ENCODE assay signal across 17 cellular contexts in the genomic region with DNA sequence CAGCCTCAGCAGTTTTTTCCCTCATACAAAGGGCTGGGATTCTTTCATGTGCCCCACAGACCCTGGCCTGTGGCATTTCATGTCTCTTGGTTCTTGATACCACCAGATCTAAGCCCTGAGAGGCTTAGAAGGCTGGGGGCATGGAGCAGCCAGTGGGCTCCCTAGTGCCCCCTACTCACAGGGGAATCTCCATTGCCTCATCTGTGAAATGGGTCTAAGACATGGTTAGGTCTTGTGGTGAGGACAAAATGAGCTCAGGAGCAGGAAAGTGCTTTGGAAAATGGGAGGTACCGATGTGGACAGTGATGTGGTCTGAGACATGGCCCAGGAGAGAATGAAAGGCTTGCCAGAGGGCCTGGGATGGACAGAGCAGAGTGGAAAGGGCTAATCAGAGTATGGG.
A peak's percentile ranks its signal among the peaks of the same experiment; 100 is the strongest.
DNase-seq lines count a peak whose midpoint lies in the region; ATAC-seq and TF ChIP-seq lines count a peak whose summit lies in the region.
"Had no signal": no experiment of that assay in that cellular context is flagged by ENCODE, and none has a peak within 500 bp of the region (broad histone marks: within the 10 kb centered on the region; RNA-seq: fewer than 3 reads in every experiment).

No MANE protein-coding gene starts in this region.

- H3K36me3 ChIP-seq in endodermal cell (ENCODE audit: control insufficient read depth, insufficient read depth, low read length), result no peaks in the 10 kb centered on the region
- no peaks in the 10 kb centered on the region for H3K36me3 ChIP-seq in aorta (ENCODE audit: control insufficient read depth in 1 of 2, insufficient read depth in 2 of 2, low read length in 1 of 2)
- H3K36me3 ChIP-seq: BLaER1 had no signal

- no peaks in the 10 kb centered on the region for H3K9me3 ChIP-seq in endodermal cell (ENCODE audit: control insufficient read depth, low read length)
- no peaks in the 10 kb centered on the region for H3K9me3 ChIP-seq in aorta (ENCODE audit: control insufficient read depth, low read length)
- H3K9me3 ChIP-seq: BLaER1 had no signal

- H3K4me1 Mint-ChIP-seq in activated CD8-positive, alpha-beta memory T cell treated with anti-CD3 and anti-CD28 coated beads, Interleukin-2, amount 10 ng/mL, durations not matched to agents 7 days and 5 days, result no peaks in the 10 kb centered on the region
- H3K4me1 Mint-ChIP-seq in endodermal cell, result no peaks in the 10 kb centered on the region
- H3K4me1 Mint-ChIP-seq in progenitor cell of endocrine pancreas (ENCODE audit: low read depth), result no peaks in the 10 kb centered on the region
- no peaks in the 10 kb centered on the region for H3K4me1 Mint-ChIP-seq in activated naive CD4-positive, alpha-beta T cell treated with anti-CD3 and anti-CD28 coated beads for 36 hours (ENCODE audit: low read depth)
- H3K4me1 Mint-ChIP-seq: CD14-positive monocyte had no signal

- H3K27ac ChIP-seq in endodermal cell (ENCODE audit: low read depth, low read length), result no peak overlapping the region
- H3K27ac ChIP-seq in aorta (ENCODE audit: low read depth in 1 of 2, low read length in 2 of 2), result no peak overlapping the region
- H3K27ac ChIP-seq: 22Rv1, BLaER1 had no signal

- TF ChIP-seq CTCF in endodermal cell (conservative IDR thresholded peaks at IDR 0.05) (no peak), progenitor cell of endocrine pancreas (IDR thresholded peaks at IDR 0.05; ENCODE audit: unreplicated experiment) (no peak)

- no peak overlapping the region for H3K9ac ChIP-seq in endodermal cell (ENCODE audit: extremely low read depth, low read length, poor library complexity, severe bottlenecking)
- H3K9ac ChIP-seq: BLaER1 had no signal

- peaks cover 5% of the 10 kb centered on the region for H3K27me3 Mint-ChIP-seq in activated CD8-positive, alpha-beta memory T cell treated with anti-CD3 and anti-CD28 coated beads, Interleukin-2, amount 10 ng/mL, durations not matched to agents 7 days and 5 days
- H3K27me3 Mint-ChIP-seq in endodermal cell (ENCODE audit: insufficient read depth), result no peaks in the 10 kb centered on the region
- peaks cover 5% of the 10 kb centered on the region for H3K27me3 Mint-ChIP-seq in progenitor cell of endocrine pancreas
- H3K27me3 Mint-ChIP-seq in activated naive CD4-positive, alpha-beta T cell treated with anti-CD3 and anti-CD28 coated beads for 36 hours (ENCODE audit: low read depth), result no peaks in the 10 kb centered on the region

- H3K27ac Mint-ChIP-seq in activated CD8-positive, alpha-beta memory T cell treated with anti-CD3 and anti-CD28 coated beads, Interleukin-2, amount 10 ng/mL, durations not matched to agents 7 days and 5 days, result no peak overlapping the region
- H3K27ac Mint-ChIP-seq in endodermal cell (peak overlapping the region; percentile 60), progenitor cell of endocrine pancreas (peak overlapping the region; percentile 58)
- no peak overlapping the region for H3K27ac Mint-ChIP-seq in activated naive CD4-positive, alpha-beta T cell treated with anti-CD3 and anti-CD28 coated beads for 36 hours
- H3K27ac Mint-ChIP-seq: CD8-positive, alpha-beta T cell had no signal

- intact Hi-C loops in activated naive CD4-positive, alpha-beta T cell treated with anti-CD3 and anti-CD28 coated beads for 36 hours (cut with micrococcal nuclease), result no loop called here
- intact Hi-C loops in aorta (cut with DNase I), result no loop called here

- no peaks in the 10 kb centered on the region for H3K36me3 Mint-ChIP-seq in activated CD8-positive, alpha-beta memory T cell treated with anti-CD3 and anti-CD28 coated beads, Interleukin-2, amount 10 ng/mL, durations not matched to agents 7 days and 5 days
- H3K36me3 Mint-ChIP-seq in endodermal cell (ENCODE audit: low read depth) (no peaks in the 10 kb centered on the region), progenitor cell of endocrine pancreas (ENCODE audit: insufficient read depth) (no peaks in the 10 kb centered on the region)
- H3K36me3 Mint-ChIP-seq in activated naive CD4-positive, alpha-beta T cell treated with anti-CD3 and anti-CD28 coated beads for 36 hours (ENCODE audit: low read depth), result no peaks in the 10 kb centered on the region
- H3K36me3 Mint-ChIP-seq: CD14-positive monocyte; CD8-positive, alpha-beta T cell had no signal

- CTCF ChIA-PET in activated CD8-positive, alpha-beta memory T cell treated with anti-CD3 and anti-CD28 coated beads, Interleukin-2, amount 10 ng/mL, durations not matched to agents 7 days and 5 days (lab: Charles Lee), result no interaction called here
- CTCF ChIA-PET in activated naive CD4-positive, alpha-beta T cell treated with anti-CD3 and anti-CD28 coated beads for 36 hours (lab: Charles Lee), result no interaction called here

- peak; percentile 17 for DNase-seq in activated CD8-positive, alpha-beta memory T cell treated with anti-CD3 and anti-CD28 coated beads, Interleukin-2, amount 50 U/mL, for 48 hours
- DNase-seq in activated CD8-positive, alpha-beta memory T cell treated with anti-CD3 and anti-CD28 coated beads, Interleukin-2, amount 10 ng/mL, durations not matched to agents 7 days and 5 days, result no peak
- DNase-seq in endodermal cell (no peak), progenitor cell of endocrine pancreas (ENCODE audit: low spot score, unreplicated experiment) (no peak), aorta (no peak)
- DNase-seq in activated naive CD4-positive, alpha-beta T cell treated with anti-CD3 and anti-CD28 coated beads for 36 hours, result no peak
- DNase-seq: Calu3; CD8-positive, alpha-beta T cell; DMS53; DND-41; EL; H9 had no signal

- H3K4me1 ChIP-seq in endodermal cell (ENCODE audit: control insufficient read depth, insufficient read depth, low read length) (no peaks in the 10 kb centered on the region), aorta (ENCODE audit: control insufficient read depth in 1 of 2, insufficient read depth in 2 of 2, low read length in 2 of 2) (no peaks in the 10 kb centered on the region)
- H3K4me1 ChIP-seq: BLaER1 had no signal

- 78 to 91% methylated on average over 1 of the region's 1 CpG for WGBS in endodermal cell (ENCODE audit: insufficient coverage in 1 of 2, insufficient read length in 1 of 2), 2 experiments
- 86 to 97% methylated on average over 1 of the region's 1 CpG for WGBS in aorta, 2 donors

- H3K4me3 ChIP-seq in endodermal cell (ENCODE audit: low read length) (no peak overlapping the region), aorta (ENCODE audit: low read length in 2 of 2) (no peak overlapping the region)
- H3K4me3 ChIP-seq: BLaER1, GM12878 had no signal

- H3K4me3 Mint-ChIP-seq in activated CD8-positive, alpha-beta memory T cell treated with anti-CD3 and anti-CD28 coated beads, Interleukin-2, amount 10 ng/mL, durations not matched to agents 7 days and 5 days, result no peak overlapping the region
- H3K4me3 Mint-ChIP-seq in endodermal cell, result no peak overlapping the region
- no peak overlapping the region for H3K4me3 Mint-ChIP-seq in progenitor cell of endocrine pancreas (ENCODE audit: low read depth)
- no peak overlapping the region for H3K4me3 Mint-ChIP-seq in activated naive CD4-positive, alpha-beta T cell treated with anti-CD3 and anti-CD28 coated beads for 36 hours
- H3K4me3 Mint-ChIP-seq: CD14-positive monocyte; CD8-positive, alpha-beta T cell; H9 had no signal

- no peaks in the 10 kb centered on the region for H3K9me3 Mint-ChIP-seq in activated CD8-positive, alpha-beta memory T cell treated with anti-CD3 and anti-CD28 coated beads, Interleukin-2, amount 10 ng/mL, durations not matched to agents 7 days and 5 days (ENCODE audit: low read depth)
- H3K9me3 Mint-ChIP-seq in endodermal cell, result no peaks in the 10 kb centered on the region
- no peaks in the 10 kb centered on the region for H3K9me3 Mint-ChIP-seq in progenitor cell of endocrine pancreas (ENCODE audit: low read depth)
- no peaks in the 10 kb centered on the region for H3K9me3 Mint-ChIP-seq in activated naive CD4-positive, alpha-beta T cell treated with anti-CD3 and anti-CD28 coated beads for 36 hours
- H3K9me3 Mint-ChIP-seq: CD8-positive, alpha-beta T cell; H9 had no signal

- no peak for ATAC-seq in activated CD8-positive, alpha-beta memory T cell treated with anti-CD3 and anti-CD28 coated beads, Interleukin-2, amount 10 ng/mL, durations not matched to agents 7 days and 5 days
- no peak for ATAC-seq in GM18517 (IDR thresholded peaks at IDR 0.05; ENCODE audit: unreplicated experiment)
- no peak for ATAC-seq in aorta (ENCODE audit: low FRiP score)
- ATAC-seq: CD8-positive, alpha-beta T cell; GM12878 had no signal

- H3K27me3 ChIP-seq in endodermal cell (ENCODE audit: control insufficient read depth, insufficient read depth, low read length, poor library complexity, severe bottlenecking) (no peaks in the 10 kb centered on the region), aorta (ENCODE audit: control insufficient read depth in 1 of 2, insufficient read depth in 2 of 2, low read length in 1 of 2) (no peaks in the 10 kb centered on the region)
- H3K27me3 ChIP-seq: BLaER1 had no signal

Comparison
In these comparisons a context has a peak if more than half of its experiments do, and no peak if none do; other contexts are left out.
1. H3K27ac Mint-ChIP-seq: peak in endodermal cell (single experiment) and progenitor cell of endocrine pancreas (single experiment); none in activated CD8-positive, alpha-beta memory T cell treated with anti-CD3 and anti-CD28 coated beads, Interleukin-2, amount 10 ng/mL, durations not matched to agents 7 days and 5 days (single experiment) and activated naive CD4-positive, alpha-beta T cell treated with anti-CD3 and anti-CD28 coated beads for 36 hours (single experiment).